Comparison of ENCODE assay signal across 8 cellular contexts in the genomic region with DNA sequence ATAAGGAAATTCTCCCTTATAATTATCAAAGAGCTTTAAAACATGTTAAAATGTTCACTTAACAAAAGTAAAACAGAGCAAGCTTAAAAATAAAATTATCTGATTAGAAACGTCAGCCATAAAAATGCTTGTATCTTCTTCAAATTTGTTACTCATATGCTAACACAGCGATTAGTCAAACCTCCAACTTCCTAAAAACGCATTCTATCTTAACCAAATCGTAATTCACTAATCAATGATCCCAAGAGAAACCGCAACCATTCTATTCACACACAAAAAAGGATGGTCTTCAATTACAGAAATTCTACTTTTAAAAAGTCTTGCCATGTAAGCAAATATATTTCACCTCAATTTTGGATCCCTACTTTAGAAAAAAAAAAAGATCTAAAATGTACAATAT. TPM values are rescaled to one million over a fixed set of nuclear protein-coding genes. Genes with fewer than 3 reads are reported as not detected.
A peak's percentile ranks its signal among the peaks of the same experiment; 100 is the strongest.
DNase-seq lines count a peak whose midpoint lies in the region; ATAC-seq and TF ChIP-seq lines count a peak whose summit lies in the region.

No MANE protein-coding gene starts in this region.

- H3K9me3 ChIP-seq in PC-3 (ENCODE audit: low read length), result no peaks in the 10 kb centered on the region
- H3K9me3 ChIP-seq in endodermal cell (ENCODE audit: control insufficient read depth, low read length), result no peaks in the 10 kb centered on the region

- intact Hi-C loops in PC-3 (cut with micrococcal nuclease), result loop anchor here (2.0 kb wide), 1 partner anchor 165 kb away; no protein-coding TSS in a partner anchor

- POLR2A ChIA-PET in PC-3 (lab: Charles Lee; ENCODE audit: unreplicated experiment), result interaction anchor here (0.7 kb wide), 2 partner anchors 57 to 61 kb away, joined by 5 to 9 read pairs; no protein-coding TSS in a partner anchor

- DNase-seq in GM12865 (ENCODE audit: low read depth) (no peak), PC-3 (peak; percentile 38), endodermal cell (no peak), mucosa of gallbladder (ENCODE audit: low spot score) (no peak)

- CTCF ChIA-PET in PC-3 (lab: Charles Lee), result no interaction called here

- H3F3A ChIP-seq in PC-3 (ENCODE audit: low read length, unreplicated experiment), result no peaks in the 10 kb centered on the region

- peak overlapping the region; percentile 82 for H3K4me2 ChIP-seq in PC-3 (ENCODE audit: low read length)

- H3K79me2 ChIP-seq in PC-3 (ENCODE audit: low read length), result peaks cover 67% of the 10 kb centered on the region

- H3K36me3 Mint-ChIP-seq in endodermal cell (ENCODE audit: low read depth), result no peaks in the 10 kb centered on the region

- H3K4me3 ChIP-seq in GM12865 (ENCODE audit: low read depth, low read length) (peak overlapping the region; percentile 97), PC-3 (ENCODE audit: low read length) (peak overlapping the region; percentile 96), endodermal cell (ENCODE audit: low read length) (peak overlapping the region; percentile 97), rectal smooth muscle tissue (ENCODE audit: low read length) (peak overlapping the region; percentile 93)

- TF ChIP-seq CTCF in GM12865 (IDR thresholded peaks at IDR 0.05; ENCODE audit: insufficient read depth, low read depth, low read length, missing control alignments) (no peak), PC-3 (conservative IDR thresholded peaks at IDR 0.05; ENCODE audit: low read depth, low read length) (no peak), endodermal cell (conservative IDR thresholded peaks at IDR 0.05) (no peak)

- H3K4me1 Mint-ChIP-seq in endodermal cell, result peaks cover 16% of the 10 kb centered on the region

- H3K4me3 Mint-ChIP-seq in endodermal cell, result peak overlapping the region; percentile 64

- H3K9me2 ChIP-seq in PC-3 (replicated peaks; ENCODE audit: low read length), result no peaks in the 10 kb centered on the region

- H3K4me1 ChIP-seq in PC-3 (ENCODE audit: insufficient read depth, low read length), result peaks cover 36% of the 10 kb centered on the region
- H3K4me1 ChIP-seq in endodermal cell (ENCODE audit: control insufficient read depth, insufficient read depth, low read length), result no peaks in the 10 kb centered on the region
- H3K4me1 ChIP-seq in rectal smooth muscle tissue (ENCODE audit: control insufficient read depth, insufficient read depth, low read length), result peaks cover 9% of the 10 kb centered on the region

- 84 to 95% methylated on average over 5 of the region's 5 CpGs for WGBS in endodermal cell (ENCODE audit: insufficient coverage in 1 of 2, insufficient read length in 1 of 2), 2 experiments

- no peaks in the 10 kb centered on the region for H3K9me3 Mint-ChIP-seq in endodermal cell

- no peak overlapping the region for H3K27ac Mint-ChIP-seq in endodermal cell

- BruUV-seq in PC-3 (replicated peaks; lab: Mats Ljungman, UMichigan), result no TSS peak

- H3K36me3 ChIP-seq in PC-3 (ENCODE audit: low read depth, low read length) (no peaks in the 10 kb centered on the region), endodermal cell (ENCODE audit: control insufficient read depth, insufficient read depth, low read length) (no peaks in the 10 kb centered on the region), rectal smooth muscle tissue (ENCODE audit: control insufficient read depth, insufficient read depth, low read length) (no peaks in the 10 kb centered on the region)

- H4K20me1 ChIP-seq in PC-3 (ENCODE audit: low read length), result peaks cover 58% of the 10 kb centered on the region

- peaks cover 30% of the 10 kb centered on the region for H3K27me3 Mint-ChIP-seq in endodermal cell (ENCODE audit: insufficient read depth)

- ATAC-seq in PC-3 (no peak), GM19463 (IDR thresholded peaks at IDR 0.05; ENCODE audit: unreplicated experiment) (no peak), HG02798 (IDR thresholded peaks at IDR 0.05; ENCODE audit: poor library complexity, unreplicated experiment) (no peak), HG02852 (IDR thresholded peaks at IDR 0.05; ENCODE audit: unreplicated experiment) (no peak)

- no peaks in the 10 kb centered on the region for H3K27me3 ChIP-seq in PC-3 (ENCODE audit: low read length)
- H3K27me3 ChIP-seq in endodermal cell (ENCODE audit: control insufficient read depth, insufficient read depth, low read length, poor library complexity, severe bottlenecking), result peaks cover 36% of the 10 kb centered on the region
- H3K27me3 ChIP-seq in rectal smooth muscle tissue (ENCODE audit: control insufficient read depth, insufficient read depth, low read length), result no peaks in the 10 kb centered on the region

- H3K27ac ChIP-seq in PC-3 (ENCODE audit: low read length) (peak overlapping the region; percentile 49; the same call in 1 of the 2 replicates), endodermal cell (ENCODE audit: low read depth, low read length) (no peak overlapping the region), rectal smooth muscle tissue (ENCODE audit: low read depth, low read length) (no peak overlapping the region)

- no peak overlapping the region for H2AFZ ChIP-seq in PC-3 (ENCODE audit: low read length)

- H3K9ac ChIP-seq in PC-3 (ENCODE audit: low read length), result peak overlapping the region; percentile 88
- no peak overlapping the region for H3K9ac ChIP-seq in endodermal cell (ENCODE audit: extremely low read depth, low read length, poor library complexity, severe bottlenecking)
- H3K9ac ChIP-seq in rectal smooth muscle tissue (ENCODE audit: low read length), result no peak overlapping the region

RNA-seq across cellular contexts. Expression of a gene that starts 1.9 kb away (rescaled TPM):
- total RNA-seq in PC-3 (2014; rRNA removed), result 21.3 and 22.1 TPM in 2 replicates
- total RNA-seq in endodermal cell, result 10 to 100 TPM in 1 of 2 donors, 1 to 10 TPM in 1; 6.2 to 10.8 TPM
- polyA plus RNA-seq in endodermal cell (2013, experiment 1 of 2), result 7.8 TPM
- polyA plus RNA-seq in endodermal cell (2013, experiment 2 of 2), result 9.2 TPM
- 24.0 TPM for total RNA-seq in mucosa of gallbladder
